Comparison of ENCODE assay signal across 22 cellular contexts in the genomic region with DNA sequence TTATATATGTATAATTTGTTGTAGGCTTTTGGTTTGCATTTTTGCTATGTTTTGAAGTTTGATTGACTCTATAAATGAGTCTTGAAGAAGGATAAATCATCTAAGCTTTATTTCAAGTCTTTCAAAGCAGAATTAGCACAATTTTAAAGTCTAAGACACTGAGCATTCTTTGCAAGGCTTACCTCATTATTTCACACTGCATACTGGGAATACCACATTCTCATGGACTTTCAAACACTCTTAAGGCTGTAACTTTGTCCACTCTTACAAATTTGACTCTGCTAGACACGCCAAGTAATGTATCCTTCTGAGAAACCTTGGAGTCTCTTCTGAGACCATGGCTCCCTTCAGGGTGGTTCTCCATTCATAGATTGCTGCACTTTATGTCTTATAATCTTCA.
"Had no signal": no experiment of that assay in that cellular context is flagged by ENCODE, and none has a peak within 500 bp of the region (broad histone marks: within the 10 kb centered on the region; RNA-seq: fewer than 3 reads in every experiment).

No MANE protein-coding gene starts in this region.

- H3K4me3 ChIP-seq: coronary artery, dorsolateral prefrontal cortex, esophagus muscularis mucosa, gastrocnemius medialis, heart right ventricle, left lung, lower lobe of right lung, mucosa of descending colon had no signal

- H3K27ac Mint-ChIP-seq: mesothelial cell of epicardium; naive B cell; naive thymus-derived CD8-positive, alpha-beta T cell had no signal

- H3K36me3 ChIP-seq: esophagus muscularis mucosa, gastrocnemius medialis, heart right ventricle, left lung, lower lobe of right lung had no signal

- H3K36me3 Mint-ChIP-seq: mesothelial cell of epicardium, naive B cell had no signal

- DNase-seq: dermis blood vessel endothelial cell; dorsolateral prefrontal cortex; effector CD4-positive, alpha-beta T cell; effector memory CD4-positive, alpha-beta T cell; foreskin fibroblast; foreskin melanocyte; gastrocnemius medialis; glutamatergic neuron; head of caudate nucleus; heart right ventricle; hippocampal formation; left cardiac atrium; left lung; left ventricle myocardium superior; lower lobe of right lung; mesenchymal stem cell; mucosa of descending colon; naive B cell; naive thymus-derived CD8-positive, alpha-beta T cell had no signal

- H3K9me3 ChIP-seq: esophagus muscularis mucosa, gastrocnemius medialis, left lung, lower lobe of right lung, mucosa of descending colon had no signal

- H3K9me3 Mint-ChIP-seq: mesothelial cell of epicardium had no signal

- H3K4me1 ChIP-seq: esophagus muscularis mucosa, gastrocnemius medialis, heart right ventricle, left lung, lower lobe of right lung had no signal

- H3K27ac ChIP-seq: coronary artery, esophagus muscularis mucosa, gastrocnemius medialis, heart right ventricle, left lung, lower lobe of right lung had no signal

- H3K27me3 ChIP-seq: dorsolateral prefrontal cortex, esophagus muscularis mucosa, gastrocnemius medialis, heart right ventricle, left lung had no signal

- H3K4me1 Mint-ChIP-seq: mesothelial cell of epicardium; naive B cell; naive thymus-derived CD8-positive, alpha-beta T cell had no signal

- H3K4me3 Mint-ChIP-seq: mesothelial cell of epicardium; naive B cell; naive thymus-derived CD8-positive, alpha-beta T cell had no signal
